Comparison of ENCODE assay signal across 14 cellular contexts in the genomic region with DNA sequence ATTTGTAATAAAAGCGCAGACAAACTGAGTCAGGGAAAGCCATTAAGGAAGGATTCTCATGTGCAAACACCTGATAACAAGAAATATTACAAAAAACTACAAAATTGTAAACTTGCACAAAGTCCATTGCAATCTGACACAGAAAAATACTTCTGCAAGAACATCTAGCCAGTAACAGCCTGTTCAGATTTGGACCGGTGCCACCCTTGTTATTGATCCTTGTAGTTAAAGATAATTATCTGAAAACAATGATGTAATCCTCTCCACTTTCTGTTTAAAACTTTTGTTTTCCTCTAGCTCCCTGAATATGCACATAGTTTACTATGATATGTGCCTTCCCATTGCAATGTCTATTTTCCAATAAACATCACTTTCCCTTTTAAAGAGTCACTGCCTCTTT.
DNase-seq lines count a peak whose midpoint lies in the region; ATAC-seq and TF ChIP-seq lines count a peak whose summit lies in the region.
"Had no signal": no experiment of that assay in that cellular context is flagged by ENCODE, and none has a peak within 500 bp of the region (broad histone marks: within the 10 kb centered on the region; RNA-seq: fewer than 3 reads in every experiment).

No MANE protein-coding gene starts in this region.

- no peaks in the 10 kb centered on the region for H3K36me3 ChIP-seq in hepatocyte (replicated peaks; ENCODE audit: insufficient read depth, low read depth)

- no peak overlapping the region for H3K27ac ChIP-seq in hepatocyte
- H3K27ac ChIP-seq: 22Rv1, A549, C4-2B had no signal

- no peak overlapping the region for H2AFZ ChIP-seq in hepatocyte

- H3K9me3 ChIP-seq in hepatocyte (ENCODE audit: low read depth), result no peaks in the 10 kb centered on the region
- H3K9me3 ChIP-seq: A549 had no signal

- no peak for ATAC-seq in sciatic nerve
- ATAC-seq: A549 had no signal

- no peak overlapping the region for H3K4me3 ChIP-seq in hepatocyte
- H3K4me3 ChIP-seq: A549 had no signal

- no peaks in the 10 kb centered on the region for H3K27me3 ChIP-seq in hepatocyte

- intact Hi-C loops in sciatic nerve (cut with DNase I), result no loop called here

- no peaks in the 10 kb centered on the region for H4K20me1 ChIP-seq in hepatocyte (ENCODE audit: insufficient read depth, poor library complexity, severe bottlenecking)

- no peaks in the 10 kb centered on the region for H3K79me2 ChIP-seq in hepatocyte

- peak; percentile 18 for DNase-seq in DMS 273 (lab: John Stamatoyannopoulos, UW; ENCODE audit: unreplicated experiment)
- no peak for DNase-seq in DMS 273 treated with DMSO at 0.1 percent for 48 hours (lab: John Stamatoyannopoulos, UW)
- peak; percentile 59 for DNase-seq in NCI-H748 (lab: John Stamatoyannopoulos, UW; ENCODE audit: unreplicated experiment)
- no peak for DNase-seq in NCI-H748 treated with DMSO at 0.1 percent for 48 hours (lab: John Stamatoyannopoulos, UW)
- peak; percentile 31 to 44 for DNase-seq in NCI-H446 (lab: John Stamatoyannopoulos, UW)
- DNase-seq in hepatocyte (ENCODE audit: low spot score), result peak; percentile 30
- DNase-seq in GF-D8 (lab: John Stamatoyannopoulos, UW), result no peak
- no peak for DNase-seq in sciatic nerve (ENCODE audit: low spot score)
- DNase-seq: AML-193; CD4-positive, alpha-beta T cell; H9 had no signal

- H3K4me1 ChIP-seq in hepatocyte (ENCODE audit: insufficient read depth), result no peaks in the 10 kb centered on the region
- H3K4me1 ChIP-seq: A549 had no signal

- no peak for TF ChIP-seq CTCF in hepatocyte (IDR thresholded peaks at IDR 0.05; ENCODE audit: poor library complexity)

- H3K4me2 ChIP-seq in hepatocyte, result no peak overlapping the region
- H3K4me2 ChIP-seq: A549 had no signal

- H3K9me2 ChIP-seq in hepatocyte (replicated peaks; ENCODE audit: insufficient read depth), result no peaks in the 10 kb centered on the region

- WGBS in hepatocyte (ENCODE audit: low lambda C conversion rate, missing lambda C conversion rate), result 89% methylated on average over 2 of the region's 2 CpGs

Comparison
In these comparisons a context has a peak if more than half of its experiments do, and no peak if none do; other contexts are left out.
1. DNase-seq: peak in DMS 273 (single experiment), NCI-H748 (single experiment), NCI-H446 (2 of 2) and hepatocyte (single experiment); none in DMS 273 treated with DMSO at 0.1 percent for 48 hours (single experiment), NCI-H748 treated with DMSO at 0.1 percent for 48 hours (single experiment), GF-D8 (single experiment) and sciatic nerve (single experiment).